1 cellular context compared by ENCODE assay signal in the genomic region with DNA sequence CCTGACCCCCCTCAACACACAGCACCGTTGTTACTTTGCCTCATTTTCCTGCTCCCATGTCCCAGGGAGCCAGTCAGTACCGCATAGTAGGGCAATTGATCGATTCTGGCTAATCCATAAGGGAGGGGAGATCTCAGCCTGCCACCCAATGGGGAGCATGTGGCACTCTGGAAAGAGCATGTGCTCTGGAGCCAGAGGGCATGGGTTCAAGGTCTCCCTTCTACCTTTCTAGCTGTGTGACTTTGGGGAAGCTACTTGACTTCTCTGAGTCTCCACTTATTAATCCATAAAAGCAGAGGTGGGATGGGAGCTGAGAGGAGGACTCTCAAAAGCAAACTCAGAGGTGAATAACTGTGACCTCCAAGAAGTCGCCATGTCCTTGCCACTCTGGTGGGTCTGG. TPM values are rescaled to one million over a fixed set of nuclear protein-coding genes. Genes with fewer than 3 reads are reported as not detected.
"Had no signal": no experiment of that assay in that cellular context is flagged by ENCODE, and none has a peak within 500 bp of the region (broad histone marks: within the 10 kb centered on the region; RNA-seq: fewer than 3 reads in every experiment).

No MANE protein-coding gene starts in this region.

RNA-seq across cellular contexts. Expression of gene PAX8, which starts 27.5 kb away (rescaled TPM):
- total RNA-seq: SJSA1 had no signal
